ENCODE assay signal across 37 cellular contexts in genomic region chr5:59430066-59430702, GRCh38.
"Had no signal": no experiment of that assay in that cellular context is flagged by ENCODE, and none has a peak within 500 bp of the region (broad histone marks: within the 10 kb centered on the region; RNA-seq: fewer than 3 reads in every experiment).

No MANE protein-coding gene starts in this region.

- DNase-seq: activated CD4-positive, alpha-beta memory T cell treated with anti-CD3 and anti-CD28 coated beads for 36 hours; activated CD4-positive, alpha-beta T cell treated with anti-CD3 and anti-CD28 coated beads, Interleukin-2, amount 10 ng/mL, durations not matched to agents 24 days and 14 days; activated CD4-positive, CD25-positive, alpha-beta regulatory T cell treated with anti-CD3 and anti-CD28 coated beads, Interleukin-2, amount 50 U/mL, for 72 hours; activated CD8-positive, alpha-beta memory T cell treated with anti-CD3 and anti-CD28 coated beads, Interleukin-2, amount 50 U/mL, for 4 hours; activated effector memory CD4-positive, alpha-beta T cell treated with anti-CD3 and anti-CD28 coated beads, Interleukin-2, amount 50 U/mL, for 16 hours; activated naive CD4-positive, alpha-beta T cell treated with anti-CD3 and anti-CD28 coated beads for 36 hours; activated naive CD8-positive, alpha-beta T cell treated with anti-CD3 and anti-CD28 coated beads for 36 hours; activated T-cell treated with anti-CD3 and anti-CD28 coated beads, Interleukin-2, amount 50 U/mL, for 1 hour; dorsolateral prefrontal cortex; effector memory CD4-positive, alpha-beta T cell; foreskin keratinocyte; glutamatergic neuron; islet precursor cell; mucosa of descending colon; retina; stimulated activated CD4-positive, alpha-beta T cell treated with anti-CD3 and anti-CD28 coated beads, Interleukin-1b, Interleukin-23, amount 100 ng/mL, for 48 hours; stimulated activated CD4-positive, alpha-beta T cell treated with anti-CD3 and anti-CD28 coated beads, Interleukin-4, amount 100 ng/mL, for 4 hours; stimulated activated CD8-positive, alpha-beta memory T cell treated with anti-CD3 and anti-CD28 coated beads, Interleukin-4, amount 100 ng/mL, for 48 hours; stimulated activated naive CD8-positive, alpha-beta T cell treated with anti-CD3 and anti-CD28 coated beads, Interleukin-15, amount 100 ng/mL, for 72 hours; substantia nigra; T-helper 17 cell; T1000 had no signal

- H3K27ac Mint-ChIP-seq: activated CD4-positive, alpha-beta memory T cell treated with anti-CD3 and anti-CD28 coated beads for 36 hours; activated CD4-positive, alpha-beta T cell treated with anti-CD3 and anti-CD28 coated beads, Interleukin-2, amount 10 ng/mL, durations not matched to agents 24 days and 14 days; activated naive CD4-positive, alpha-beta T cell treated with anti-CD3 and anti-CD28 coated beads for 36 hours; activated naive CD8-positive, alpha-beta T cell treated with anti-CD3 and anti-CD28 coated beads for 36 hours; activated T-helper 1 cell treated with anti-CD3 and anti-CD28 coated beads, Interleukin-12 subunit alpha, Interleukin-12 subunit beta, Interleukin-2, Interleukin-4 antibody, amounts not matched to agents 30 ng/mL and 10 ng/mL and 1 ng/mL, durations not matched to agents 14 hours and 24 hours and 36 hours; natural killer cell treated with Interleukin-12 subunit alpha and Interleukin-12 subunit beta and Interleukin-15 and Interleukin-18, amount 100 ng/mL, for 72 hours; progenitor cell of endocrine pancreas; stimulated activated memory B cell treated with anti-CD40 and anti-IgM and Interleukin-4, amounts not matched to agents 10 μg/mL and 1 μg/mL and 100 μg/mL, for 72 hours; stimulated activated naive CD8-positive, alpha-beta T cell treated with anti-CD3 and anti-CD28 coated beads, Interleukin-15, amount 100 ng/mL, for 72 hours; T-helper 17 cell; type B pancreatic cell had no signal

- H3K27me3 Mint-ChIP-seq: activated CD4-positive, alpha-beta memory T cell treated with anti-CD3 and anti-CD28 coated beads for 36 hours; brain; progenitor cell of endocrine pancreas; stimulated activated naive CD8-positive, alpha-beta T cell treated with anti-CD3 and anti-CD28 coated beads, Interleukin-15, amount 100 ng/mL, for 72 hours; type B pancreatic cell had no signal

- H3K9me3 Mint-ChIP-seq: activated CD4-positive, alpha-beta memory T cell treated with anti-CD3 and anti-CD28 coated beads for 36 hours; activated CD4-positive, alpha-beta T cell treated with anti-CD3 and anti-CD28 coated beads, Interleukin-2, amount 10 ng/mL, durations not matched to agents 24 days and 14 days; activated naive CD4-positive, alpha-beta T cell treated with anti-CD3 and anti-CD28 coated beads for 36 hours; activated naive CD8-positive, alpha-beta T cell treated with anti-CD3 and anti-CD28 coated beads for 36 hours; activated T-helper 1 cell treated with anti-CD3 and anti-CD28 coated beads, Interleukin-12 subunit alpha, Interleukin-12 subunit beta, Interleukin-2, Interleukin-4 antibody, amounts not matched to agents 30 ng/mL and 10 ng/mL and 1 ng/mL, durations not matched to agents 14 hours and 24 hours and 36 hours; brain; natural killer cell treated with Interleukin-12 subunit alpha and Interleukin-12 subunit beta and Interleukin-15 and Interleukin-18, amount 100 ng/mL, for 72 hours; stimulated activated memory B cell treated with anti-CD40 and anti-IgM and Interleukin-4, amounts not matched to agents 10 μg/mL and 1 μg/mL and 100 μg/mL, for 72 hours; stimulated activated naive CD8-positive, alpha-beta T cell treated with anti-CD3 and anti-CD28 coated beads, Interleukin-15, amount 100 ng/mL, for 72 hours; type B pancreatic cell had no signal

- FAIRE-seq: endothelial cell of umbilical vein had no signal

- H3K9me3 ChIP-seq: ascending aorta, mucosa of descending colon, neutrophil, vagina had no signal

- H3K36me3 ChIP-seq: ascending aorta, neutrophil, vagina had no signal

- ATAC-seq: esophagus mucosa; foreskin keratinocyte; left lobe of liver; mucosa of descending colon; natural killer cell treated with Interleukin-12 subunit alpha and Interleukin-12 subunit beta and Interleukin-15 and Interleukin-18, amount 100 ng/mL, for 72 hours; stimulated activated memory B cell treated with anti-CD40 and anti-IgM and Interleukin-4, amounts not matched to agents 10 μg/mL and 1 μg/mL and 100 μg/mL, for 72 hours; stimulated activated naive CD8-positive, alpha-beta T cell treated with anti-CD3 and anti-CD28 coated beads, Interleukin-15, amount 100 ng/mL, for 72 hours; T-helper 17 cell had no signal

- H3K4me1 ChIP-seq: ascending aorta, vagina had no signal

- H3K4me3 ChIP-seq: ascending aorta, coronary artery, lung, mucosa of descending colon, smooth muscle cell, vagina had no signal

- H3K27me3 ChIP-seq: ascending aorta, dorsolateral prefrontal cortex, foreskin keratinocyte, neutrophil, vagina had no signal

- H3K4me3 Mint-ChIP-seq: activated CD4-positive, alpha-beta memory T cell treated with anti-CD3 and anti-CD28 coated beads for 36 hours; activated CD4-positive, alpha-beta T cell treated with anti-CD3 and anti-CD28 coated beads, Interleukin-2, amount 10 ng/mL, durations not matched to agents 24 days and 14 days; activated naive CD4-positive, alpha-beta T cell treated with anti-CD3 and anti-CD28 coated beads for 36 hours; activated naive CD8-positive, alpha-beta T cell treated with anti-CD3 and anti-CD28 coated beads for 36 hours; activated T-helper 1 cell treated with anti-CD3 and anti-CD28 coated beads, Interleukin-12 subunit alpha, Interleukin-12 subunit beta, Interleukin-2, Interleukin-4 antibody, amounts not matched to agents 30 ng/mL and 10 ng/mL and 1 ng/mL, durations not matched to agents 14 hours and 24 hours and 36 hours; natural killer cell treated with Interleukin-12 subunit alpha and Interleukin-12 subunit beta and Interleukin-15 and Interleukin-18, amount 100 ng/mL, for 72 hours; stimulated activated memory B cell treated with anti-CD40 and anti-IgM and Interleukin-4, amounts not matched to agents 10 μg/mL and 1 μg/mL and 100 μg/mL, for 72 hours; stimulated activated naive CD8-positive, alpha-beta T cell treated with anti-CD3 and anti-CD28 coated beads, Interleukin-15, amount 100 ng/mL, for 72 hours; T-helper 17 cell; type B pancreatic cell had no signal

- H3K36me3 Mint-ChIP-seq: activated CD4-positive, alpha-beta memory T cell treated with anti-CD3 and anti-CD28 coated beads for 36 hours; activated naive CD8-positive, alpha-beta T cell treated with anti-CD3 and anti-CD28 coated beads for 36 hours; brain; natural killer cell treated with Interleukin-12 subunit alpha and Interleukin-12 subunit beta and Interleukin-15 and Interleukin-18, amount 100 ng/mL, for 72 hours; stimulated activated memory B cell treated with anti-CD40 and anti-IgM and Interleukin-4, amounts not matched to agents 10 μg/mL and 1 μg/mL and 100 μg/mL, for 72 hours; type B pancreatic cell had no signal

- H3K4me1 Mint-ChIP-seq: activated CD4-positive, alpha-beta T cell treated with anti-CD3 and anti-CD28 coated beads, Interleukin-2, amount 10 ng/mL, durations not matched to agents 24 days and 14 days; activated naive CD8-positive, alpha-beta T cell treated with anti-CD3 and anti-CD28 coated beads for 36 hours; stimulated activated memory B cell treated with anti-CD40 and anti-IgM and Interleukin-4, amounts not matched to agents 10 μg/mL and 1 μg/mL and 100 μg/mL, for 72 hours; stimulated activated naive CD8-positive, alpha-beta T cell treated with anti-CD3 and anti-CD28 coated beads, Interleukin-15, amount 100 ng/mL, for 72 hours; T-helper 17 cell had no signal
